Comparison of ENCODE assay signal across 1 cellular context in the genomic region with DNA sequence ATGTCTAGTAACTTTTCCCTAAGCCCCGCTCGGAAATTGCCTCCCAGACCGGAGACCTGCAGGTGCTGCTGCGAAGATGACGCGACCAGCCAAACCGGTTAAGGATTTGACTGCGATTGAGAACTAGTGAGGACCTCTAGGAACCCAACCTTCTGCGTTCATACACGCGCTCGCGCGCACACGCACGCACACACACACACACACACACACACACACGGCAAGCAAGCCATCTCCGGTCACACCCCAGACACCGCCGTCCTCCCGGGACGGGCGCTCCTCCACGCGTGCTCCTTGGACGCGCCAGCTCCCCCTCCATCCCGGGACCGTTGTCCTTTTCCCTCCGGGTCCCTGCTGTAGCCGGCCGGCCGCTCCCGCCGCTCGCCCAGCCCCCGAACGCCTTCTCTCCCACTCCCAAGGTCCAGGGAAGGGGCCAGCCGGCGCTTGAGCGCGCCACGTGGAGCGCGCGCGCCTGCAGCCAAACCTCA.
A peak's percentile ranks its signal among the peaks of the same experiment; 100 is the strongest.
TF ChIP-seq lines count a peak whose summit lies in the region.

No MANE protein-coding gene starts in this region.

TF ChIP-seq in HEK293, 187 proteins besides CTCF, POLR2A, EP300 and RAD21 (continued from another document and continues in another):
- TF ChIP-seq, protein P1, sequence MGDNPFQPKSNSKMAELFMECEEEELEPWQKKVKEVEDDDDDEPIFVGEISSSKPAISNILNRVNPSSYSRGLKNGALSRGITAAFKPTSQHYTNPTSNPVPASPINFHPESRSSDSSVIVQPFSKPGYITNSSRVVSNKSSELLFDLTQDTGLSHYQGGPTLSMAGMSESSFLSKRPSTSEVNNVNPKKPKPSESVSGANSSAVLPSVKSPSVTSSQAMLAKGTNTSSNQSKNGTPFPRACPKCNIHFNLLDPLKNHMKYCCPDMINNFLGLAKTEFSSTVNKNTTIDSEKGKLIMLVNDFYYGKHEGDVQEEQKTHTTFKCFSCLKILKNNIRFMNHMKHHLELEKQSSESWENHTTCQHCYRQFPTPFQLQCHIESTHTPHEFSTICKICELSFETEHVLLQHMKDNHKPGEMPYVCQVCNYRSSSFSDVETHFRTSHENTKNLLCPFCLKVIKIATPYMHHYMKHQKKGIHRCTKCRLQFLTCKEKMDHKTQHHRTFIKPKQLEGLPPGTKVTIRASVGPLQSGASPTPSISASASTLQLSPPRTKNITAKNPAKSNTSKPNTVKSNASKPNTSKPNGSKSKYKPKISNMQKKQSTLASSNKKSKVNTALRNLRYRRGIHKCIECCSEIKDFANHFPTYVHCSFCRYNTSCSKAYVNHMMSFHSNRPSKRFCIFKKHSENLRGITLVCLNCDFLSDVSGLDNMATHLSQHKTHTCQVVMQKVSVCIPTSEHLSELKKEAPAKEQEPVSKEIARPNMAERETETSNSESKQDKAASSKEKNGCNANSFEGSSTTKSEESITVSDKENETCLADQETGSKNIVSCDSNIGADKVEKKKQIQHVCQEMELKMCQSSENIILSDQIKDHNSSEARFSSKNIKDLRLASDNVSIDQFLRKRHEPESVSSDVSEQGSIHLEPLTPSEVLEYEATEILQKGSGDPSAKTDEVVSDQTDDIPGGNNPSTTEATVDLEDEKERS (tag by site-specific recombination; IDR thresholded peaks at IDR 0.05) = peak; percentile 57; the same call in 1 of the 2 replicates
- TF ChIP-seq GLI4 (tag by site-specific recombination; IDR thresholded peaks at IDR 0.05) (peak; percentile 98), ZNF423 (tag by site-specific recombination; IDR thresholded peaks at IDR 0.05) (no peak), ZFP3 (tag by site-specific recombination; IDR thresholded peaks at IDR 0.05; ENCODE audit: low read depth) (peak; percentile 33; the same call in 1 of the 2 replicates), ZNF707 (tag by site-specific recombination; IDR thresholded peaks at IDR 0.05) (no peak), ZNF121 (tag by site-specific recombination; IDR thresholded peaks at IDR 0.05) (peak; percentile 38; the same call in 1 of the 2 replicates), SP2 (tag by site-specific recombination; IDR thresholded peaks at IDR 0.05) (peak; percentile 19), RBAK (tag by site-specific recombination; IDR thresholded peaks at IDR 0.05) (no peak), ZNF174 (tag by site-specific recombination; IDR thresholded peaks at IDR 0.05) (no peak), ZNF169 (tag by site-specific recombination; IDR thresholded peaks at IDR 0.05) (no peak), KLF9 (tag by site-specific recombination; IDR thresholded peaks at IDR 0.05; ENCODE audit: low read depth) (peak; percentile 88), SCRT2 (tag by site-specific recombination; IDR thresholded peaks at IDR 0.05) (peak; percentile 58; the same call in 1 of the 2 replicates), ZNF830 (tag by site-specific recombination; IDR thresholded peaks at IDR 0.05; ENCODE audit: low read depth) (no peak), ZNF19 (tag by site-specific recombination; IDR thresholded peaks at IDR 0.05; ENCODE audit: low read depth) (no peak), ZNF843 (tag by site-specific recombination; IDR thresholded peaks at IDR 0.05) (peak; percentile 72), ZNF585B (tag by site-specific recombination; IDR thresholded peaks at IDR 0.05) (no peak), EGR2 (tag by site-specific recombination; IDR thresholded peaks at IDR 0.05; ENCODE audit: low read depth) (0 out of 2 replicates have a peak, but pooled peaks have one; percentile 46), ZNF391 (tag by site-specific recombination; IDR thresholded peaks at IDR 0.05; ENCODE audit: borderline replicate concordance, low read depth) (peak; percentile 83; the same call in 1 of the 2 replicates), ZFHX2 (tag by site-specific recombination; conservative IDR thresholded peaks at IDR 0.05) (peak; percentile 64), ZBTB26 (tag by site-specific recombination; optimal IDR thresholded peaks at IDR 0.05) (peak; percentile 98), ZBTB6 (tag by site-specific recombination; IDR thresholded peaks at IDR 0.05) (peak; percentile 97), REST (tag by site-specific recombination; IDR thresholded peaks at IDR 0.05) (peak; percentile 18; the same call in 1 of the 2 replicates), ZNF350 (tag by site-specific recombination; IDR thresholded peaks at IDR 0.05) (no peak), ZNF248 (tag by site-specific recombination; IDR thresholded peaks at IDR 0.05) (no peak), HOXD13 (CRISPR knock-in tag; IDR thresholded peaks at IDR 0.05; ENCODE audit: borderline replicate concordance) (no peak), ZXDB (tag by site-specific recombination; IDR thresholded peaks at IDR 0.05) (peak; percentile 78; the same call in 1 of the 2 replicates), ZBTB7A (tag by site-specific recombination; IDR thresholded peaks at IDR 0.05; ENCODE audit: low read depth) (peak; percentile 84; the same call in 1 of the 2 replicates), KLF10 (tag by site-specific recombination; IDR thresholded peaks at IDR 0.05) (no peak), ZNF654 (tag by site-specific recombination; IDR thresholded peaks at IDR 0.05; ENCODE audit: low read depth) (no peak), ZBTB20 (tag by site-specific recombination; IDR thresholded peaks at IDR 0.05) (peak; percentile 23; the same call in 1 of the 2 replicates), ZNF792 (tag by site-specific recombination; IDR thresholded peaks at IDR 0.05) (no peak; the same call in 1 of the 2 replicates), GLI2 (tag by site-specific recombination; IDR thresholded peaks at IDR 0.05; ENCODE audit: borderline replicate concordance, low read depth) (no peak), ZFP37 (tag by site-specific recombination; IDR thresholded peaks at IDR 0.05) (peak; percentile 95), PRDM1 (tag by site-specific recombination; IDR thresholded peaks at IDR 0.05) (no peak; the same call in 1 of the 2 replicates), ZNF23 (tag by site-specific recombination; IDR thresholded peaks at IDR 0.05; ENCODE audit: borderline replicate concordance) (no peak), ZNF394 (tag by site-specific recombination; IDR thresholded peaks at IDR 0.05; ENCODE audit: borderline replicate concordance) (peak; percentile 70; the same call in 1 of the 2 replicates), MEIS1 (CRISPR knock-in tag; IDR thresholded peaks at IDR 0.05; ENCODE audit: borderline replicate concordance) (no peak), ZNF610 (tag by site-specific recombination; IDR thresholded peaks at IDR 0.05; ENCODE audit: borderline replicate concordance) (0 out of 2 replicates have a peak, but pooled peaks have one; percentile 66), ZNF785 (tag by site-specific recombination; IDR thresholded peaks at IDR 0.05) (peak; percentile 93), ZNF138 (tag by site-specific recombination; IDR thresholded peaks at IDR 0.05; ENCODE audit: borderline replicate concordance) (no peak)
- TF ChIP-seq, protein P2, sequence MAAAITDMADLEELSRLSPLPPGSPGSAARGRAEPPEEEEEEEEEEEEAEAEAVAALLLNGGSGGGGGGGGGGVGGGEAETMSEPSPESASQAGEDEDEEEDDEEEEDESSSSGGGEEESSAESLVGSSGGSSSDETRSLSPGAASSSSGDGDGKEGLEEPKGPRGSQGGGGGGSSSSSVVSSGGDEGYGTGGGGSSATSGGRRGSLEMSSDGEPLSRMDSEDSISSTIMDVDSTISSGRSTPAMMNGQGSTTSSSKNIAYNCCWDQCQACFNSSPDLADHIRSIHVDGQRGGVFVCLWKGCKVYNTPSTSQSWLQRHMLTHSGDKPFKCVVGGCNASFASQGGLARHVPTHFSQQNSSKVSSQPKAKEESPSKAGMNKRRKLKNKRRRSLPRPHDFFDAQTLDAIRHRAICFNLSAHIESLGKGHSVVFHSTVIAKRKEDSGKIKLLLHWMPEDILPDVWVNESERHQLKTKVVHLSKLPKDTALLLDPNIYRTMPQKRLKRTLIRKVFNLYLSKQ (tag by site-specific recombination; IDR thresholded peaks at IDR 0.05; ENCODE audit: borderline replicate concordance) = no peak
- TF ChIP-seq, protein P3, sequence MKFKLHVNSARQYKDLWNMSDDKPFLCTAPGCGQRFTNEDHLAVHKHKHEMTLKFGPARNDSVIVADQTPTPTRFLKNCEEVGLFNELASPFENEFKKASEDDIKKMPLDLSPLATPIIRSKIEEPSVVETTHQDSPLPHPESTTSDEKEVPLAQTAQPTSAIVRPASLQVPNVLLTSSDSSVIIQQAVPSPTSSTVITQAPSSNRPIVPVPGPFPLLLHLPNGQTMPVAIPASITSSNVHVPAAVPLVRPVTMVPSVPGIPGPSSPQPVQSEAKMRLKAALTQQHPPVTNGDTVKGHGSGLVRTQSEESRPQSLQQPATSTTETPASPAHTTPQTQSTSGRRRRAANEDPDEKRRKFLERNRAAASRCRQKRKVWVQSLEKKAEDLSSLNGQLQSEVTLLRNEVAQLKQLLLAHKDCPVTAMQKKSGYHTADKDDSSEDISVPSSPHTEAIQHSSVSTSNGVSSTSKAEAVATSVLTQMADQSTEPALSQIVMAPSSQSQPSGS (tag by site-specific recombination; IDR thresholded peaks at IDR 0.05; ENCODE audit: low read depth) = no peak
- TF ChIP-seq, protein P4, sequence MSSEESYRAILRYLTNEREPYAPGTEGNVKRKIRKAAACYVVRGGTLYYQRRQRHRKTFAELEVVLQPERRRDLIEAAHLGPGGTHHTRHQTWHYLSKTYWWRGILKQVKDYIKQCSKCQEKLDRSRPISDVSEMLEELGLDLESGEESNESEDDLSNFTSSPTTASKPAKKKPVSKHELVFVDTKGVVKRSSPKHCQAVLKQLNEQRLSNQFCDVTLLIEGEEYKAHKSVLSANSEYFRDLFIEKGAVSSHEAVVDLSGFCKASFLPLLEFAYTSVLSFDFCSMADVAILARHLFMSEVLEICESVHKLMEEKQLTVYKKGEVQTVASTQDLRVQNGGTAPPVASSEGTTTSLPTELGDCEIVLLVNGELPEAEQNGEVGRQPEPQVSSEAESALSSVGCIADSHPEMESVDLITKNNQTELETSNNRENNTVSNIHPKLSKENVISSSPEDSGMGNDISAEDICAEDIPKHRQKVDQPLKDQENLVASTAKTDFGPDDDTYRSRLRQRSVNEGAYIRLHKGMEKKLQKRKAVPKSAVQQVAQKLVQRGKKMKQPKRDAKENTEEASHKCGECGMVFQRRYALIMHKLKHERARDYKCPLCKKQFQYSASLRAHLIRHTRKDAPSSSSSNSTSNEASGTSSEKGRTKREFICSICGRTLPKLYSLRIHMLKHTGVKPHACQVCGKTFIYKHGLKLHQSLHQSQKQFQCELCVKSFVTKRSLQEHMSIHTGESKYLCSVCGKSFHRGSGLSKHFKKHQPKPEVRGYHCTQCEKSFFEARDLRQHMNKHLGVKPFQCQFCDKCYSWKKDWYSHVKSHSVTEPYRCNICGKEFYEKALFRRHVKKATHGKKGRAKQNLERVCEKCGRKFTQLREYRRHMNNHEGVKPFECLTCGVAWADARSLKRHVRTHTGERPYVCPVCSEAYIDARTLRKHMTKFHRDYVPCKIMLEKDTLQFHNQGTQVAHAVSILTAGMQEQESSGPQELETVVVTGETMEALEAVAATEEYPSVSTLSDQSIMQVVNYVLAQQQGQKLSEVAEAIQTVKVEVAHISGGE (tag by site-specific recombination; conservative IDR thresholded peaks at IDR 0.05; ENCODE audit: low read depth) = peak; percentile 51; the same call in 1 of the 2 replicates
- TF ChIP-seq, protein P5, sequence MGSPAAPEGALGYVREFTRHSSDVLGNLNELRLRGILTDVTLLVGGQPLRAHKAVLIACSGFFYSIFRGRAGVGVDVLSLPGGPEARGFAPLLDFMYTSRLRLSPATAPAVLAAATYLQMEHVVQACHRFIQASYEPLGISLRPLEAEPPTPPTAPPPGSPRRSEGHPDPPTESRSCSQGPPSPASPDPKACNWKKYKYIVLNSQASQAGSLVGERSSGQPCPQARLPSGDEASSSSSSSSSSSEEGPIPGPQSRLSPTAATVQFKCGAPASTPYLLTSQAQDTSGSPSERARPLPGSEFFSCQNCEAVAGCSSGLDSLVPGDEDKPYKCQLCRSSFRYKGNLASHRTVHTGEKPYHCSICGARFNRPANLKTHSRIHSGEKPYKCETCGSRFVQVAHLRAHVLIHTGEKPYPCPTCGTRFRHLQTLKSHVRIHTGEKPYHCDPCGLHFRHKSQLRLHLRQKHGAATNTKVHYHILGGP (tag by site-specific recombination; IDR thresholded peaks at IDR 0.05) = peak; percentile 94
